In genomic region chr15:72540606-72541237, GRCh38 we compare ENCODE assay signal across 18 cellular contexts.
DNase-seq lines count a peak whose midpoint lies in the region; ATAC-seq and TF ChIP-seq lines count a peak whose summit lies in the region.
"Had no signal": no experiment of that assay in that cellular context is flagged by ENCODE, and none has a peak within 500 bp of the region (broad histone marks: within the 10 kb centered on the region; RNA-seq: fewer than 3 reads in every experiment).

No MANE protein-coding gene starts in this region.

- no peak overlapping the region for H3K27ac ChIP-seq in neural progenitor cell
- H3K27ac ChIP-seq: 22Rv1, KMS-11, SK-N-MC had no signal

- peaks cover 17% of the 10 kb centered on the region for H3K9me3 Mint-ChIP-seq in neural progenitor cell
- H3K9me3 Mint-ChIP-seq in naive thymus-derived CD8-positive, alpha-beta T cell = peaks cover 0 to 17% (median 8%) of the 10 kb centered on the region in 9 donors

- H3K4me1 Mint-ChIP-seq in neural progenitor cell = no peaks in the 10 kb centered on the region
- peaks cover 20 to 40% (median 37%) of the 10 kb centered on the region in 4 donors for H3K4me1 Mint-ChIP-seq in naive thymus-derived CD8-positive, alpha-beta T cell
- H3K4me1 Mint-ChIP-seq: CD14-positive monocyte had no signal

- H3K4me1 ChIP-seq in adipocyte (ENCODE audit: control insufficient read depth, insufficient read depth, low read length) (peaks cover 14% of the 10 kb centered on the region), neural progenitor cell (no peaks in the 10 kb centered on the region)

- H3K27me3 ChIP-seq in adipocyte (replicated peaks; ENCODE audit: control insufficient read depth, insufficient read depth, low read length) = no peaks in the 10 kb centered on the region
- H3K27me3 ChIP-seq in neural progenitor cell = no peaks in the 10 kb centered on the region

- H3K79me2 ChIP-seq in neural progenitor cell (ENCODE audit: low read depth) = peaks cover 93% of the 10 kb centered on the region

- peaks cover 2% of the 10 kb centered on the region for H3F3A ChIP-seq in neural progenitor cell (ENCODE audit: low read depth)

- DNase-seq in DMS 273 (lab: John Stamatoyannopoulos, UW; ENCODE audit: unreplicated experiment) (peak; percentile 16), DMS 273 treated with DMSO at 0.1 percent for 48 hours (lab: John Stamatoyannopoulos, UW) (no peak), NCI-H2171 (lab: John Stamatoyannopoulos, UW) (peak; percentile 6), adipocyte (ENCODE audit: low read depth) (no peak), neural progenitor cell (ENCODE audit: low spot score) (peak; percentile 3), T-helper 2 cell (no peak), dedifferentiated amniotic fluid mesenchymal stem cell (ENCODE audit: extremely low spot score) (no peak)
- DNase-seq in naive thymus-derived CD8-positive, alpha-beta T cell = no peak
- DNase-seq: GDM1, GOT3, NCI-H1417, NCI-H187, OCI-M1, Right ventricle myocardium superior had no signal

- peaks cover 10% of the 10 kb centered on the region for H4K20me1 ChIP-seq in neural progenitor cell (ENCODE audit: low read depth)

- peaks cover 24% of the 10 kb centered on the region for H3K36me3 Mint-ChIP-seq in neural progenitor cell
- H3K36me3 Mint-ChIP-seq in naive thymus-derived CD8-positive, alpha-beta T cell = peaks cover 9 to 28% (median 26%) of the 10 kb centered on the region in 3 donors

- no peaks in the 10 kb centered on the region for H3K27me3 Mint-ChIP-seq in neural progenitor cell (ENCODE audit: insufficient read depth, low read depth)
- H3K27me3 Mint-ChIP-seq in naive thymus-derived CD8-positive, alpha-beta T cell = no peaks in the 10 kb centered on the region

- H3K4me3 ChIP-seq in adipocyte (ENCODE audit: low read length) = peak overlapping the region; percentile 8
- no peak overlapping the region for H3K4me3 ChIP-seq in neural progenitor cell
- H3K4me3 ChIP-seq: SK-N-MC had no signal

- POLR2A ChIA-PET in naive thymus-derived CD8-positive, alpha-beta T cell (lab: Charles Lee) = no interaction called here

- no peak overlapping the region for H3K27ac Mint-ChIP-seq in neural progenitor cell
- peak overlapping the region in 4 of 10 donors; percentile 34 to 72 (median 48) for H3K27ac Mint-ChIP-seq in naive thymus-derived CD8-positive, alpha-beta T cell

- no peak for ATAC-seq in naive thymus-derived CD8-positive, alpha-beta T cell

- no peak overlapping the region for H3K4me3 Mint-ChIP-seq in neural progenitor cell
- H3K4me3 Mint-ChIP-seq in naive thymus-derived CD8-positive, alpha-beta T cell = no peak overlapping the region
- H3K4me3 Mint-ChIP-seq: CD14-positive monocyte had no signal

- H2AFZ ChIP-seq in neural progenitor cell (replicated peaks) = no peak overlapping the region

- H3K4me2 ChIP-seq in neural progenitor cell = no peak overlapping the region
- H3K4me2 ChIP-seq: KMS-11 had no signal

- H3K36me3 ChIP-seq in adipocyte (ENCODE audit: control insufficient read depth, insufficient read depth, low read length, severe bottlenecking) = peaks cover 10% of the 10 kb centered on the region
- peaks cover 14% of the 10 kb centered on the region for H3K36me3 ChIP-seq in neural progenitor cell

- H3K9me3 ChIP-seq in adipocyte (ENCODE audit: control insufficient read depth, low read length) (peaks cover 16% of the 10 kb centered on the region), neural progenitor cell (ENCODE audit: low read depth) (peaks cover 16% of the 10 kb centered on the region)

- TF ChIP-seq CTCF in neural progenitor cell (IDR thresholded peaks at IDR 0.05) = no peak

- H3K9ac ChIP-seq in adipocyte (ENCODE audit: low read length) = no peak overlapping the region
- no peak overlapping the region for H3K9ac ChIP-seq in neural progenitor cell
- H3K9ac ChIP-seq: KMS-11 had no signal

Comparison
In these comparisons a context has a peak if more than half of its experiments do, and no peak if none do; other contexts are left out.
1. DNase-seq: peak in DMS 273 (single experiment), NCI-H2171 (single experiment) and neural progenitor cell (single experiment); none in DMS 273 treated with DMSO at 0.1 percent for 48 hours (single experiment), adipocyte (single experiment), T-helper 2 cell (0 of 5), dedifferentiated amniotic fluid mesenchymal stem cell (single experiment) and naive thymus-derived CD8-positive, alpha-beta T cell (0 of 10).